10 cellular contexts compared by ENCODE assay signal in genomic region chr7:72954563-72955198, GRCh38. TPM values are rescaled to one million over a fixed set of nuclear protein-coding genes. Genes with fewer than 3 reads are reported as not detected.
DNase-seq lines count a peak whose midpoint lies in the region; ATAC-seq and TF ChIP-seq lines count a peak whose summit lies in the region.
"Not testable (repeated sequence)": the region's sequence is repeated elsewhere in the genome, so short reads cannot be mapped to it uniquely, and the experiment has no call there.
"Had no signal": no experiment of that assay in that cellular context is flagged by ENCODE, and none has a peak within 500 bp of the region (broad histone marks: within the 10 kb centered on the region; RNA-seq: fewer than 3 reads in every experiment).

No MANE protein-coding gene starts in this region.

- H3K4me1 ChIP-seq in OCI-LY7 (ENCODE audit: insufficient read depth, low read length, poor library complexity, severe bottlenecking); urinary bladder (ENCODE audit: insufficient read depth): not testable (repeated sequence)

- H2AFZ ChIP-seq in OCI-LY7 (ENCODE audit: low read length) = not testable (repeated sequence)

- not testable (repeated sequence) for H4K20me1 ChIP-seq in OCI-LY7 (ENCODE audit: insufficient read depth, low read length)

- DNase-seq in OCI-LY7 (ENCODE audit: low spot score); activated naive CD4-positive, alpha-beta T cell treated with anti-CD3 and anti-CD28 coated beads, Interleukin-2, amount 50 U/mL, for 72 hours (ENCODE audit: low spot score in 2 of 2); fibroblast of villous mesenchyme (ENCODE audit: low read depth); nephron progenitor cell: not testable (repeated sequence)

- not testable (repeated sequence) for H3K79me2 ChIP-seq in OCI-LY7 (ENCODE audit: insufficient read depth, low read depth, low read length)

- H3K36me3 ChIP-seq in OCI-LY7 (ENCODE audit: insufficient read depth, low read length); urinary bladder (ENCODE audit: insufficient read depth): not testable (repeated sequence)

- POLR2A ChIA-PET in OCI-LY7 (lab: Charles Lee) = not testable (repeated sequence)

- H3K4me1 Mint-ChIP-seq in nephron progenitor cell = not testable (repeated sequence)

- H3K27me3 Mint-ChIP-seq in nephron progenitor cell (ENCODE audit: low read depth, poor library complexity) = not testable (repeated sequence)

- ATAC-seq in GM18517 (IDR thresholded peaks at IDR 0.05; ENCODE audit: unreplicated experiment) (peak; percentile 92), GM21529 (IDR thresholded peaks at IDR 0.05; ENCODE audit: unreplicated experiment) (peak; percentile 89), HG03066 (IDR thresholded peaks at IDR 0.05; ENCODE audit: low read depth, unreplicated experiment) (peak; percentile 96)
- ATAC-seq in activated naive CD4-positive, alpha-beta T cell treated with anti-CD3 and anti-CD28 coated beads, Interleukin-2, amount 50 U/mL, for 72 hours = peak; percentile 89 to 95

- 25% methylated on average over 17 of the region's 45 CpGs for WGBS in urinary bladder

- H3K9me2 ChIP-seq in OCI-LY7 (ENCODE audit: insufficient read depth, low read length) = not testable (repeated sequence)

- CTCF ChIA-PET in OCI-LY7 (lab: Charles Lee; ENCODE audit: unreplicated experiment) = not testable (repeated sequence)

- TSS peak; percentile 92 for BruUV-seq in OCI-LY7 (replicated peaks; lab: Mats Ljungman, UMichigan)

- H3K36me3 Mint-ChIP-seq in activated naive CD4-positive, alpha-beta T cell treated with anti-CD3 and anti-CD28 coated beads, Interleukin-2, amount 50 U/mL, for 72 hours; nephron progenitor cell (ENCODE audit: low read depth): not testable (repeated sequence)

- not testable (repeated sequence) for TF ChIP-seq CTCF in OCI-LY7 (conservative IDR thresholded peaks at IDR 0.05; ENCODE audit: low read length); fibroblast of villous mesenchyme (IDR thresholded peaks at IDR 0.05; ENCODE audit: insufficient read depth, low read depth, low read length); nephron progenitor cell (IDR thresholded peaks at IDR 0.05)

- intact Hi-C loops in OCI-LY7 (cut with micrococcal nuclease; ENCODE audit: unreplicated experiment) = not testable (repeated sequence)

- H3K4me3 ChIP-seq in OCI-LY7 (ENCODE audit: low read depth, low read length, poor library complexity, severe bottlenecking) = not testable (repeated sequence)
- H3K4me3 ChIP-seq in fibroblast of villous mesenchyme (ENCODE audit: low read depth, low read length) (peak overlapping the region; percentile 37), urinary bladder (ENCODE audit: low read depth, low read length) (peak overlapping the region; percentile 28)

- H3K27ac Mint-ChIP-seq in activated naive CD4-positive, alpha-beta T cell treated with anti-CD3 and anti-CD28 coated beads, Interleukin-2, amount 50 U/mL, for 72 hours; nephron progenitor cell: not testable (repeated sequence)

- peak overlapping the region; percentile 78 for H3K4me3 Mint-ChIP-seq in nephron progenitor cell

- H3K9me3 Mint-ChIP-seq in activated naive CD4-positive, alpha-beta T cell treated with anti-CD3 and anti-CD28 coated beads, Interleukin-2, amount 50 U/mL, for 72 hours; nephron progenitor cell: not testable (repeated sequence)

- not testable (repeated sequence) for H3K9me3 ChIP-seq in OCI-LY7 (ENCODE audit: low read length)

- not testable (repeated sequence) for H3K4me2 ChIP-seq in OCI-LY7 (ENCODE audit: low read length)

- H3K27ac ChIP-seq in OCI-LY7 (ENCODE audit: low read depth, low read length, poor library complexity, severe bottlenecking); urinary bladder (ENCODE audit: low read depth): not testable (repeated sequence)

RNA-seq across cellular contexts. Expression of gene TRIM74, which starts 14.6 kb away (rescaled TPM):
- 1.4 and 2.4 TPM in 2 replicates for total RNA-seq in OCI-LY7 (2014; rRNA removed; shearing (Covaris generic))
- total RNA-seq in OCI-LY7 (2022) (1.3 and 3.7 TPM in 2 replicates), fibroblast of villous mesenchyme (not detected in 2 replicates), urinary bladder (not detected)
- 1 to 10 TPM; 1.0 to 1.1 TPM for total RNA-seq in activated naive CD4-positive, alpha-beta T cell treated with anti-CD3 and anti-CD28 coated beads, Interleukin-2, amount 50 U/mL, for 72 hours
- polyA plus RNA-seq in urinary bladder = 0.41 TPM
- total RNA-seq: GM23248, myocyte had no signal
- polyA plus RNA-seq: GM23248 had no signal

RNA-seq across cellular contexts. Expression of gene POM121, which starts 29.8 kb away (rescaled TPM):
- 11.5 and 14.8 TPM in 2 replicates for total RNA-seq in OCI-LY7 (2014; rRNA removed; shearing (Covaris generic))
- total RNA-seq in OCI-LY7 (2022) = 75.9 and 77.4 TPM in 2 replicates
- total RNA-seq in activated naive CD4-positive, alpha-beta T cell treated with anti-CD3 and anti-CD28 coated beads, Interleukin-2, amount 50 U/mL, for 72 hours = 10 to 100 TPM; 48.7 to 85.7 TPM
- 6.4 and 6.9 TPM in 2 replicates for total RNA-seq in fibroblast of villous mesenchyme
- 7.2 TPM for total RNA-seq in urinary bladder
- polyA plus RNA-seq in urinary bladder = 21.2 TPM
